In genomic region chr1:247531937-247532336, GRCh38 we compare ENCODE assay signal across 27 cellular contexts. TPM values are rescaled to one million over a fixed set of nuclear protein-coding genes. Genes with fewer than 3 reads are reported as not detected.
DNase-seq lines count a peak whose midpoint lies in the region; ATAC-seq and TF ChIP-seq lines count a peak whose summit lies in the region.
"Had no signal": no experiment of that assay in that cellular context is flagged by ENCODE, and none has a peak within 500 bp of the region (broad histone marks: within the 10 kb centered on the region; RNA-seq: fewer than 3 reads in every experiment).

No MANE protein-coding gene starts in this region.

- H2BK120ac ChIP-seq in mesenchymal stem cell (ENCODE audit: low read depth, low read length), result no peak overlapping the region

- H3K36me3 ChIP-seq in Panc1 (ENCODE audit: control insufficient read depth, insufficient read depth, low read length) (no peaks in the 10 kb centered on the region), mesenchymal stem cell (ENCODE audit: control insufficient read depth in 1 of 2, insufficient read depth in 2 of 2, low read depth in 1 of 2, low read length in 2 of 2) (no peaks in the 10 kb centered on the region)
- H3K36me3 ChIP-seq: left ventricle myocardium inferior, neutrophil, vagina had no signal

- H2AK5ac ChIP-seq in mesenchymal stem cell (ENCODE audit: low read length, severe bottlenecking), result no peak overlapping the region

- H3K27me3 Mint-ChIP-seq in activated naive CD4-positive, alpha-beta T cell treated with anti-CD3 and anti-CD28 coated beads, Interleukin-2, amount 10 ng/mL, durations not matched to agents 7 days and 5 days, result peaks cover 2% of the 10 kb centered on the region
- H3K27me3 Mint-ChIP-seq: progenitor cell of endocrine pancreas had no signal

- intact Hi-C loops in Panc1 (cut with micrococcal nuclease; ENCODE audit: unreplicated experiment) (no loop called here), head of caudate nucleus (cut with DNase I) (no loop called here)

- H4K91ac ChIP-seq in mesenchymal stem cell (ENCODE audit: low read length), result peak overlapping the region; percentile 11

- no peak overlapping the region for H2BK12ac ChIP-seq in mesenchymal stem cell (ENCODE audit: low read length in 2 of 2)

- H3K9ac ChIP-seq in mesenchymal stem cell (ENCODE audit: low read length), result no peak overlapping the region

- H3K4ac ChIP-seq in mesenchymal stem cell (ENCODE audit: low read depth in 1 of 2, low read length in 2 of 2), result no peak overlapping the region

- no peak overlapping the region for H3K4me2 ChIP-seq in mesenchymal stem cell (ENCODE audit: low read length, poor library complexity, severe bottlenecking)

- H3K36me3 Mint-ChIP-seq in activated naive CD4-positive, alpha-beta T cell treated with anti-CD3 and anti-CD28 coated beads, Interleukin-2, amount 10 ng/mL, durations not matched to agents 7 days and 5 days, result no peaks in the 10 kb centered on the region
- H3K36me3 Mint-ChIP-seq: CD4-positive, CD25-positive, alpha-beta regulatory T cell had no signal

- peaks cover 5% of the 10 kb centered on the region for H3K9me3 Mint-ChIP-seq in activated naive CD4-positive, alpha-beta T cell treated with anti-CD3 and anti-CD28 coated beads, Interleukin-2, amount 10 ng/mL, durations not matched to agents 7 days and 5 days
- H3K9me3 Mint-ChIP-seq: central memory CD8-positive, alpha-beta T cell had no signal

- DNase-seq in HuH-7 (ENCODE audit: low spot score) (peak; percentile 23), Panc1 (ENCODE audit: low read depth, low spot score) (no peak), mesenchymal stem cell (no peak), RKO (ENCODE audit: low spot score) (no peak), head of caudate nucleus (no peak)
- DNase-seq in activated naive CD4-positive, alpha-beta T cell treated with anti-CD3 and anti-CD28 coated beads, Interleukin-2, amount 10 ng/mL, durations not matched to agents 7 days and 5 days, result no peak
- DNase-seq: activated CD4-positive, alpha-beta T cell treated with anti-CD3 and anti-CD28 coated beads for 48 hours; activated T-cell treated with anti-CD3 and anti-CD28 coated beads, Interleukin-2, amount 50 U/mL, for 48 hours; CD4-positive, CD25-positive, alpha-beta regulatory T cell; islet precursor cell; left ventricle myocardium inferior; NCI-H1105; NCI-H187 treated with DMSO at 0.1 percent for 48 hours; NCI-H526 treated with DMSO at 0.1 percent for 48 hours; stimulated activated naive CD8-positive, alpha-beta T cell treated with anti-CD3 and anti-CD28 coated beads, Interleukin-15, Interleukin-2, amounts not matched to agents 100 U/mL and 50 U/mL, for 24 hours; T-helper 17 cell; testis had no signal

- H3K14ac ChIP-seq in mesenchymal stem cell (ENCODE audit: low read length in 2 of 2), result no peak overlapping the region

- H3K27ac ChIP-seq in Panc1 (ENCODE audit: low read length) (no peak overlapping the region), mesenchymal stem cell (ENCODE audit: low read length, poor library complexity, severe bottlenecking) (no peak overlapping the region)
- H3K27ac ChIP-seq: left ventricle myocardium inferior, neutrophil, RWPE1, SK-N-MC, testis, vagina had no signal

- H2AFZ ChIP-seq in mesenchymal stem cell (ENCODE audit: low read depth, low read length), result no peak overlapping the region

- no peak overlapping the region for H3K27ac Mint-ChIP-seq in activated naive CD4-positive, alpha-beta T cell treated with anti-CD3 and anti-CD28 coated beads, Interleukin-2, amount 10 ng/mL, durations not matched to agents 7 days and 5 days
- H3K27ac Mint-ChIP-seq: CD4-positive, CD25-positive, alpha-beta regulatory T cell; progenitor cell of endocrine pancreas; T-helper 17 cell had no signal

- H3K79me1 ChIP-seq in mesenchymal stem cell (replicated peaks; ENCODE audit: low read length, poor library complexity, severe bottlenecking), result no peaks in the 10 kb centered on the region

- WGBS in mesenchymal stem cell, result 91% methylated on average over 8 of the region's 8 CpGs

- no peak overlapping the region for H2BK5ac ChIP-seq in mesenchymal stem cell (ENCODE audit: low read depth, low read length, poor library complexity, severe bottlenecking)

- ATAC-seq in Panc1, result no peak
- no peak for ATAC-seq in activated CD4-positive, CD25-positive, alpha-beta regulatory T cell treated with anti-CD3 and anti-CD28 coated beads, Interleukin-2, amount 50 U/mL, for 24 hours
- ATAC-seq: stimulated activated naive CD8-positive, alpha-beta T cell treated with anti-CD3 and anti-CD28 coated beads, Interleukin-15, Interleukin-2, amounts not matched to agents 100 U/mL and 50 U/mL, for 24 hours; T-helper 17 cell had no signal

- 0 out of 2 replicates have a peak, but pooled peaks have one; percentile 3 for TF ChIP-seq CTCF in GM12874 (IDR thresholded peaks at IDR 0.05; ENCODE audit: insufficient read depth, low read depth, low read length)
- TF ChIP-seq CTCF in Panc1 (IDR thresholded peaks at IDR 0.05), result peak; percentile 14; the same call in 1 of the 2 replicates

- H2BK15ac ChIP-seq in mesenchymal stem cell (ENCODE audit: low read depth, poor library complexity, severe bottlenecking), result no peak overlapping the region

- no TSS peak for BruUV-seq in Panc1 (replicated peaks; lab: Mats Ljungman, UMichigan)

- no peaks in the 10 kb centered on the region for H3K27me3 ChIP-seq in Panc1 (ENCODE audit: control insufficient read depth, insufficient read depth, low read length)
- no peaks in the 10 kb centered on the region for H3K27me3 ChIP-seq in mesenchymal stem cell (ENCODE audit: control insufficient read depth in 1 of 2, insufficient read depth in 1 of 2, low read length in 2 of 2)
- H3K27me3 ChIP-seq: testis, vagina had no signal

- no peak overlapping the region for H3K4me3 ChIP-seq in Panc1 (ENCODE audit: low read depth in 2 of 2, low read length in 2 of 2)
- H3K4me3 ChIP-seq in mesenchymal stem cell (ENCODE audit: insufficient read depth in 1 of 2, low read depth in 1 of 2, low read length in 2 of 2), result no peak overlapping the region
- H3K4me3 ChIP-seq: left ventricle myocardium inferior, SK-N-MC, vagina had no signal

- CTCF ChIA-PET in Panc1 (lab: Charles Lee), result no interaction called here
- CTCF ChIA-PET in activated naive CD4-positive, alpha-beta T cell treated with anti-CD3 and anti-CD28 coated beads, Interleukin-2, amount 10 ng/mL, durations not matched to agents 7 days and 5 days (lab: Charles Lee), result no interaction called here

- no peak overlapping the region for H3K18ac ChIP-seq in mesenchymal stem cell (ENCODE audit: low read depth in 1 of 2, low read length in 2 of 2)

- H4K8ac ChIP-seq in mesenchymal stem cell (ENCODE audit: low read length), result no peak overlapping the region

- in situ Hi-C loops in Panc1 (cut with HindIII; ENCODE audit: low pct_unique_long_range_greater_than_20kb, low sequenced_read_pairs), result no loop called here

- H3K23ac ChIP-seq in mesenchymal stem cell (ENCODE audit: low read length in 2 of 2), result no peak overlapping the region

- POLR2A ChIA-PET in Panc1 (lab: Charles Lee), result no interaction called here

- no peaks in the 10 kb centered on the region for H3K4me1 ChIP-seq in Panc1 (ENCODE audit: control insufficient read depth, insufficient read depth, low read length)
- no peaks in the 10 kb centered on the region for H3K4me1 ChIP-seq in mesenchymal stem cell (ENCODE audit: control insufficient read depth, insufficient read depth, low read depth, low read length)
- H3K4me1 ChIP-seq: left ventricle myocardium inferior, testis, vagina had no signal

- H3K9me3 ChIP-seq in Panc1 (ENCODE audit: control insufficient read depth, insufficient read depth, low read depth, low read length), result no peaks in the 10 kb centered on the region
- peaks cover 10% of the 10 kb centered on the region for H3K9me3 ChIP-seq in mesenchymal stem cell (ENCODE audit: control insufficient read depth, low read length)
- H3K9me3 ChIP-seq: left ventricle myocardium inferior, neutrophil, testis, vagina had no signal

- no peak overlapping the region for H3K4me3 Mint-ChIP-seq in activated naive CD4-positive, alpha-beta T cell treated with anti-CD3 and anti-CD28 coated beads, Interleukin-2, amount 10 ng/mL, durations not matched to agents 7 days and 5 days
- H3K4me3 Mint-ChIP-seq: CD4-positive, CD25-positive, alpha-beta regulatory T cell; central memory CD8-positive, alpha-beta T cell; T-helper 17 cell had no signal

- H3K4me1 Mint-ChIP-seq in activated naive CD4-positive, alpha-beta T cell treated with anti-CD3 and anti-CD28 coated beads, Interleukin-2, amount 10 ng/mL, durations not matched to agents 7 days and 5 days, result no peaks in the 10 kb centered on the region
- H3K4me1 Mint-ChIP-seq: CD4-positive, CD25-positive, alpha-beta regulatory T cell; central memory CD8-positive, alpha-beta T cell; T-helper 17 cell had no signal

RNA-seq across cellular contexts. Expression of gene OR2C3, which starts 4.3 kb away (rescaled TPM):
- not detected for total RNA-seq in Panc1 (2021; ENCODE audit: unreplicated experiment)
- not detected for polyA plus RNA-seq in Panc1 (2012; ENCODE audit: insufficient read length)
- not detected for polyA plus RNA-seq in mesenchymal stem cell (2013, experiment 1 of 2)
- not detected for polyA plus RNA-seq in mesenchymal stem cell (2013, experiment 2 of 2)
- total RNA-seq: CD4-positive, CD25-positive, alpha-beta regulatory T cell; endothelial cell of umbilical vein; glomerular endothelial cell; left ventricle myocardium inferior; progenitor cell of endocrine pancreas; T-helper 17 cell; vagina had no signal
- polyA plus RNA-seq: CD4-positive, CD25-positive, alpha-beta regulatory T cell; endothelial cell of umbilical vein had no signal

RNA-seq across cellular contexts. Expression of gene GCSAML, which starts 17.0 kb away (rescaled TPM):
- not detected for total RNA-seq in Panc1 (2021; ENCODE audit: unreplicated experiment)
- polyA plus RNA-seq in Panc1 (2012; ENCODE audit: insufficient read length), result not detected
- polyA plus RNA-seq in mesenchymal stem cell (2013, experiment 1 of 2), result not detected
- polyA plus RNA-seq in mesenchymal stem cell (2013, experiment 2 of 2), result not detected
- total RNA-seq: endothelial cell of umbilical vein, glomerular endothelial cell, progenitor cell of endocrine pancreas, vagina had no signal
- polyA plus RNA-seq: CD4-positive, CD25-positive, alpha-beta regulatory T cell; endothelial cell of umbilical vein had no signal

RNA-seq across cellular contexts. Expression of gene OR2G2, which starts 56.2 kb away (rescaled TPM):
- total RNA-seq in Panc1 (2021; ENCODE audit: unreplicated experiment), result not detected
- not detected for polyA plus RNA-seq in Panc1 (2012; ENCODE audit: insufficient read length)
- polyA plus RNA-seq in mesenchymal stem cell (2013, experiment 1 of 2), result not detected
- polyA plus RNA-seq in mesenchymal stem cell (2013, experiment 2 of 2), result not detected
- total RNA-seq: CD4-positive, CD25-positive, alpha-beta regulatory T cell; endothelial cell of umbilical vein; glomerular endothelial cell; left ventricle myocardium inferior; progenitor cell of endocrine pancreas; T-helper 17 cell; vagina had no signal
- polyA plus RNA-seq: CD4-positive, CD25-positive, alpha-beta regulatory T cell; endothelial cell of umbilical vein had no signal
